8 cellular contexts compared by ENCODE assay signal in the genomic region with DNA sequence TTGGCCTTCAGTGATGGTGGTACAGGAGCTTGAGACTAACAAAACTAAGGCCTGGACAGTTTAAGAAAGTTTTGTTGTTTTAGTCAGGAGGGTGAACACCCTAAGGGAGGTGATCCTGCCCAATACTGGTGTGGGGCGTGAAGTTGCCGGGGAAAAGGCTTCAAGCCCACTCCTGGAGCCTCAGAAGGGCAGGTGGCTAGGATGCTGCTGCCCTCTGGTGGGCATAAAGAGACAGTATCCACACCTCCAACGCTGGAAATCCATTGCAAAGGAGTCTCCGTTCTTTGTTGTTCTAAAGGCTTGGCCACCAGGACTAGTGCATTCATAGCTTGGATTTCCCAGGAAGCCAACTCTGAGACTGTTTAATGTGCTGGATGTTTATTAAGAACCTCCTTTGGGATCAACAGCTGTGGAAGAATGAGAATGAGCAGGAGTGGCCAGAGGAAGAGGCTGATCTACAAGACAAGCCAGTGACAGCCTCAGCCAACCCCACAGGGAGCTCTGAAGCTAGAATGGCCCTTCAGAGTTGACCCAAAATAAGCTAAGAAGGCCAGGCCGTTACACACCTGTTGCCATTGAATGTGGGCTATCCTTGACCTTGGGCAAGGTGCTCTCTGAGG. TPM values are rescaled to one million over a fixed set of nuclear protein-coding genes. Genes with fewer than 3 reads are reported as not detected.
DNase-seq lines count a peak whose midpoint lies in the region; ATAC-seq, FAIRE-seq and TF ChIP-seq lines count a peak whose summit lies in the region.

No MANE protein-coding gene starts in this region.

- H2AFZ ChIP-seq in neural cell (ENCODE audit: low read depth, low read length) = peak overlapping the region; percentile 57

- CTCF ChIA-PET in Calu3 (lab: Charles Lee) = interaction anchor here (0.5 to 1.6 kb wide), 7 partner anchors 12 to 162 kb away, joined by 3 to 10 read pairs (median 4); a partner anchor contains a TSS

- ATAC-seq in GM18873 (IDR thresholded peaks at IDR 0.05; ENCODE audit: low FRiP score, unreplicated experiment) = no peak
- no peak for ATAC-seq in HG02852 (IDR thresholded peaks at IDR 0.05; ENCODE audit: unreplicated experiment)

- no peaks in the 10 kb centered on the region for H3K27me3 ChIP-seq in neural cell (ENCODE audit: insufficient read depth, low read depth, low read length)

- no peak overlapping the region for H3K4me3 Mint-ChIP-seq in Calu3 (ENCODE audit: low read depth, unreplicated experiment)

- no peaks in the 10 kb centered on the region for H3K36me3 ChIP-seq in neural cell (ENCODE audit: insufficient read depth, low read length)

- no peaks in the 10 kb centered on the region for H3K27me3 Mint-ChIP-seq in Calu3 (ENCODE audit: unreplicated experiment)

- no peaks in the 10 kb centered on the region for H4K20me1 ChIP-seq in neural cell (ENCODE audit: insufficient read depth)

- H3K4me1 Mint-ChIP-seq in Calu3 (ENCODE audit: low read depth, unreplicated experiment) = no peaks in the 10 kb centered on the region

- intact Hi-C loops in Calu3 (cut with micrococcal nuclease; ENCODE audit: unreplicated experiment) = loop anchor here (1.0 to 5.0 kb wide), 2 partner anchors 45 to 158 kb away; no protein-coding TSS in a partner anchor

- DNase-seq in Calu3 (peak; percentile 49), HTR-8/SVneo (ENCODE audit: insufficient read length, low spot score) (peak; percentile 53), NOMO-1 treated with dmso at 0.1 percent for 144 hours (lab: John Stamatoyannopoulos, UW; ENCODE audit: unreplicated experiment) (peak; percentile 11), activated T-cell treated with anti-CD3 and anti-CD28 coated beads for 24 hours (ENCODE audit: low read depth) (peak; percentile 30), fibroblast of gingiva (ENCODE audit: low read depth) (peak; percentile 41)

- BruUV-seq in Calu3 (replicated peaks; lab: Mats Ljungman, UMichigan) = no TSS peak

- no peak overlapping the region for H3K4me2 ChIP-seq in neural cell (ENCODE audit: low read length)

- no peaks in the 10 kb centered on the region for H3K9me3 Mint-ChIP-seq in Calu3 (ENCODE audit: low read depth, unreplicated experiment)

- H3K27ac ChIP-seq in neural cell (ENCODE audit: low read length) = no peak overlapping the region

- no peaks in the 10 kb centered on the region for H3F3A ChIP-seq in neural cell (ENCODE audit: insufficient read depth, low read length, poor library complexity, severe bottlenecking)

- TF ChIP-seq RAD21 in neural cell (conservative IDR thresholded peaks at IDR 0.05) = peak; percentile 93

- H3K4me3 ChIP-seq in neural cell (ENCODE audit: low read length) = no peak overlapping the region

- no peak overlapping the region for H3K9ac ChIP-seq in neural cell (ENCODE audit: low read length)

- H3K36me3 Mint-ChIP-seq in Calu3 (ENCODE audit: insufficient read depth, unreplicated experiment) = no peaks in the 10 kb centered on the region

- H3K27ac Mint-ChIP-seq in Calu3 (ENCODE audit: unreplicated experiment) = no peak overlapping the region

- no peak for TF ChIP-seq EP300 in neural cell (conservative IDR thresholded peaks at IDR 0.05; ENCODE audit: poor library complexity, severe bottlenecking)

- no peaks in the 10 kb centered on the region for H3K9me3 ChIP-seq in neural cell (ENCODE audit: low read length)

- TF ChIP-seq CTCF in Calu3 (IDR thresholded peaks at IDR 0.05; ENCODE audit: unreplicated experiment) (peak; percentile 82), neural cell (IDR thresholded peaks at IDR 0.05; ENCODE audit: poor library complexity, severe bottlenecking) (peak; percentile 94)

- H3K79me2 ChIP-seq in neural cell (replicated peaks; ENCODE audit: insufficient read depth, low read length) = no peaks in the 10 kb centered on the region

- H3K9me2 ChIP-seq in neural cell (ENCODE audit: insufficient read depth, low read length) = no peaks in the 10 kb centered on the region

- no peak for FAIRE-seq in HTR-8/SVneo (lab: Jason Lieb, UNC)

TF ChIP-seq in neural cell, 6 proteins besides CTCF, POLR2A, EP300 and RAD21:
- TF ChIP-seq MXI1 (conservative IDR thresholded peaks at IDR 0.05; ENCODE audit: poor library complexity, severe bottlenecking) = peak; percentile 42
- peak; percentile 94 for TF ChIP-seq SMC3 (conservative IDR thresholded peaks at IDR 0.05; ENCODE audit: poor library complexity)
- TF ChIP-seq, protein P1, sequence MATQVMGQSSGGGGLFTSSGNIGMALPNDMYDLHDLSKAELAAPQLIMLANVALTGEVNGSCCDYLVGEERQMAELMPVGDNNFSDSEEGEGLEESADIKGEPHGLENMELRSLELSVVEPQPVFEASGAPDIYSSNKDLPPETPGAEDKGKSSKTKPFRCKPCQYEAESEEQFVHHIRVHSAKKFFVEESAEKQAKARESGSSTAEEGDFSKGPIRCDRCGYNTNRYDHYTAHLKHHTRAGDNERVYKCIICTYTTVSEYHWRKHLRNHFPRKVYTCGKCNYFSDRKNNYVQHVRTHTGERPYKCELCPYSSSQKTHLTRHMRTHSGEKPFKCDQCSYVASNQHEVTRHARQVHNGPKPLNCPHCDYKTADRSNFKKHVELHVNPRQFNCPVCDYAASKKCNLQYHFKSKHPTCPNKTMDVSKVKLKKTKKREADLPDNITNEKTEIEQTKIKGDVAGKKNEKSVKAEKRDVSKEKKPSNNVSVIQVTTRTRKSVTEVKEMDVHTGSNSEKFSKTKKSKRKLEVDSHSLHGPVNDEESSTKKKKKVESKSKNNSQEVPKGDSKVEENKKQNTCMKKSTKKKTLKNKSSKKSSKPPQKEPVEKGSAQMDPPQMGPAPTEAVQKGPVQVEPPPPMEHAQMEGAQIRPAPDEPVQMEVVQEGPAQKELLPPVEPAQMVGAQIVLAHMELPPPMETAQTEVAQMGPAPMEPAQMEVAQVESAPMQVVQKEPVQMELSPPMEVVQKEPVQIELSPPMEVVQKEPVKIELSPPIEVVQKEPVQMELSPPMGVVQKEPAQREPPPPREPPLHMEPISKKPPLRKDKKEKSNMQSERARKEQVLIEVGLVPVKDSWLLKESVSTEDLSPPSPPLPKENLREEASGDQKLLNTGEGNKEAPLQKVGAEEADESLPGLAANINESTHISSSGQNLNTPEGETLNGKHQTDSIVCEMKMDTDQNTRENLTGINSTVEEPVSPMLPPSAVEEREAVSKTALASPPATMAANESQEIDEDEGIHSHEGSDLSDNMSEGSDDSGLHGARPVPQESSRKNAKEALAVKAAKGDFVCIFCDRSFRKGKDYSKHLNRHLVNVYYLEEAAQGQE (IDR thresholded peaks at IDR 0.05; ENCODE audit: borderline replicate concordance) = no peak

RNA-seq across cellular contexts. Expression of a gene that starts 8.2 kb away (rescaled TPM):
- total RNA-seq in Calu3 (2022) = 11.5 and 12.0 TPM in 2 replicates
- polyA plus RNA-seq in neural cell = 6.7 and 7.5 TPM in 2 replicates
- 5.6 and 6.9 TPM in 2 replicates for polyA minus RNA-seq in neural cell

RNA-seq across cellular contexts. Expression of a gene that starts 42.9 kb away (rescaled TPM):
- 30.3 and 30.4 TPM in 2 replicates for total RNA-seq in Calu3 (2022)
- 0.76 and 2.4 TPM in 2 replicates for polyA plus RNA-seq in neural cell
- polyA minus RNA-seq in neural cell = 2.9 and 3.0 TPM in 2 replicates
